Comparison of ENCODE assay signal across 8 cellular contexts in the genomic region with DNA sequence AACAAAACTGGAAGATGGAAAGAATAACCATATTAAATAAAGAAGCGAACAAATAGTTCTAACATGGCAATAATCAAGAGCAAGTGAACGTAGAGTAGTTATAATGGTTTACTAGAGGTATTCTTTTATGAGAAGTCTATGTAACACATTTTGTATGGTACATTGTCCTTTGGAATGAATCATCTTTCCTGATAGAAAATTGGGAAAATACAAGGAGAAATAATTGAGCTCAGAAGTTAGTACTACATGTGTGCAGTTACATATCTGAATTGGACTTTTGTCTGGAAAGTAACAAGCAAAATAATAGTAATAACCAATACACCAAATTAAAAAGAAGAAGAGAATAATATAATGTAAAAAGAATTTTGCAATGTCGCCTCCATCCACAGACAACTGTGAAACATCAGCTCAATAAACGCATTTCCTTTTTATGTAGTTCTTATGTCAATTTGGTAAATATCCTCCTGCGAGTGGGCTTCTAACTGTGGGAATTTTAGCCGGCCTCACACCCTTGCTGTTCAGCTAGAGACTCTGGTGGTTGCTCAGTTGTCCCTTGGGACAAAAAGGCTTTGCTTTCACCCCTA. TPM values are rescaled to one million over a fixed set of nuclear protein-coding genes. Genes with fewer than 3 reads are reported as not detected.
DNase-seq lines count a peak whose midpoint lies in the region; ATAC-seq lines count a peak whose summit lies in the region.

No MANE protein-coding gene starts in this region.

- peak overlapping the region; percentile 95 to 97 for H3K4me3 ChIP-seq in stomach smooth muscle (ENCODE audit: low read length in 2 of 2)

- peak overlapping the region; percentile 97 for H3K4me3 Mint-ChIP-seq in T-helper 1 cell treated with Interleukin-12 subunit alpha and Interleukin-12 subunit beta and Interleukin-4 antibody, amounts not matched to agents 30 μg/mL and 1 μg/mL, for 36 hours
- H3K4me3 Mint-ChIP-seq in T-cell = peak overlapping the region; percentile 94 to 98 (median 98)

- ATAC-seq in T-cell (replicated peaks in 1 of 4) = no peak

- H3K4me1 Mint-ChIP-seq in T-helper 1 cell treated with Interleukin-12 subunit alpha and Interleukin-12 subunit beta and Interleukin-4 antibody, amounts not matched to agents 30 μg/mL and 1 μg/mL, for 36 hours (ENCODE audit: low read depth) = peaks cover 14% of the 10 kb centered on the region
- peaks cover 23 to 25% (median 24%) of the 10 kb centered on the region in 3 donors for H3K4me1 Mint-ChIP-seq in T-cell

- H3K9ac ChIP-seq in stomach smooth muscle (ENCODE audit: low read length in 2 of 2) = peak overlapping the region in 1 of 2 donors; percentile 97

- H3K27me3 ChIP-seq in stomach smooth muscle (ENCODE audit: control insufficient read depth in 1 of 2, insufficient read depth in 2 of 2, low read length in 2 of 2) = no peaks in the 10 kb centered on the region

- H3K27ac ChIP-seq in stomach smooth muscle (ENCODE audit: low read length) = peak overlapping the region; percentile 99

- DNase-seq in T-helper 1 cell (no peak), T-cell (no peak), globus pallidus (ENCODE audit: low spot score) (peak; percentile 57), KG1 (lab: John Stamatoyannopoulos, UW) (no peak), NCI-H187 treated with DMSO at 0.1 percent for 48 hours (lab: John Stamatoyannopoulos, UW) (no peak), cerebellum (ENCODE audit: low spot score) (no peak)

- H3K36me3 Mint-ChIP-seq in T-helper 1 cell treated with Interleukin-12 subunit alpha and Interleukin-12 subunit beta and Interleukin-4 antibody, amounts not matched to agents 30 μg/mL and 1 μg/mL, for 36 hours (ENCODE audit: low read depth) = peaks cover 19% of the 10 kb centered on the region
- H3K36me3 Mint-ChIP-seq in T-cell = peaks cover 22% of the 10 kb centered on the region

- POLR2A ChIA-PET in T-cell (lab: Charles Lee) = interaction anchor here in 1 of 2 donors (0.8 to 4.2 kb wide), 4 partner anchors 19 to 79 kb away, joined by 3 to 61 read pairs (median 3); partner anchors contain the start of genes LMBR1L and TUBA1B

- H3K27ac Mint-ChIP-seq in T-helper 1 cell treated with Interleukin-12 subunit alpha and Interleukin-12 subunit beta and Interleukin-4 antibody, amounts not matched to agents 30 μg/mL and 1 μg/mL, for 36 hours = peak overlapping the region; percentile 99
- H3K27ac Mint-ChIP-seq in T-cell = peak overlapping the region; percentile 99

- H3K9me3 Mint-ChIP-seq in T-helper 1 cell treated with Interleukin-12 subunit alpha and Interleukin-12 subunit beta and Interleukin-4 antibody, amounts not matched to agents 30 μg/mL and 1 μg/mL, for 36 hours = no peaks in the 10 kb centered on the region
- no peaks in the 10 kb centered on the region for H3K9me3 Mint-ChIP-seq in T-cell

- H3K4me1 ChIP-seq in stomach smooth muscle (ENCODE audit: control insufficient read depth, insufficient read depth, low read length) = peaks cover 12% of the 10 kb centered on the region

- H3K36me3 ChIP-seq in stomach smooth muscle (ENCODE audit: control insufficient read depth in 2 of 2, insufficient read depth in 2 of 2, low read length in 2 of 2) = peaks cover 8 to 15% of the 10 kb centered on the region in 2 donors

- peaks cover 3% of the 10 kb centered on the region for H3K27me3 Mint-ChIP-seq in T-helper 1 cell treated with Interleukin-12 subunit alpha and Interleukin-12 subunit beta and Interleukin-4 antibody, amounts not matched to agents 30 μg/mL and 1 μg/mL, for 36 hours (ENCODE audit: low read depth)
- H3K27me3 Mint-ChIP-seq in T-cell = no peaks in the 10 kb centered on the region

- CTCF ChIA-PET in T-cell (lab: Charles Lee) = interaction anchor here (0.7 to 2.1 kb wide), 2 partner anchors 45 to 50 kb away, joined by 3 to 14 read pairs; no protein-coding TSS in a partner anchor

- H3K9me3 ChIP-seq in stomach smooth muscle (ENCODE audit: control insufficient read depth in 2 of 2, low read length in 2 of 2) = no peaks in the 10 kb centered on the region

RNA-seq across cellular contexts. Expression of gene TUBA1A, which starts 0.9 kb away (rescaled TPM):
- total RNA-seq in T-cell (100 to 1,000 TPM in 3 of 5 donors, 10 to 100 TPM in 2; 89.3 to 310 (median 100) TPM), cerebellum (3,426 TPM)

RNA-seq across cellular contexts. Expression of gene TUBA1B, which starts 58.6 kb away (rescaled TPM):
- total RNA-seq in T-cell (100 to 1,000 TPM; 167 to 232 (median 205) TPM), cerebellum (671 TPM)

Comparison
In these comparisons a context has a peak if more than half of its experiments do, and no peak if none do; other contexts are left out.
1. RNA of gene TUBA1A, which starts 0.9 kb away (total RNA-seq): 3,426 TPM in cerebellum (single experiment); 89.3 to 310 TPM in T-cell; every median in the first group is over 10 times any median in the second.